1 cellular context compared by ENCODE assay signal in the genomic region with DNA sequence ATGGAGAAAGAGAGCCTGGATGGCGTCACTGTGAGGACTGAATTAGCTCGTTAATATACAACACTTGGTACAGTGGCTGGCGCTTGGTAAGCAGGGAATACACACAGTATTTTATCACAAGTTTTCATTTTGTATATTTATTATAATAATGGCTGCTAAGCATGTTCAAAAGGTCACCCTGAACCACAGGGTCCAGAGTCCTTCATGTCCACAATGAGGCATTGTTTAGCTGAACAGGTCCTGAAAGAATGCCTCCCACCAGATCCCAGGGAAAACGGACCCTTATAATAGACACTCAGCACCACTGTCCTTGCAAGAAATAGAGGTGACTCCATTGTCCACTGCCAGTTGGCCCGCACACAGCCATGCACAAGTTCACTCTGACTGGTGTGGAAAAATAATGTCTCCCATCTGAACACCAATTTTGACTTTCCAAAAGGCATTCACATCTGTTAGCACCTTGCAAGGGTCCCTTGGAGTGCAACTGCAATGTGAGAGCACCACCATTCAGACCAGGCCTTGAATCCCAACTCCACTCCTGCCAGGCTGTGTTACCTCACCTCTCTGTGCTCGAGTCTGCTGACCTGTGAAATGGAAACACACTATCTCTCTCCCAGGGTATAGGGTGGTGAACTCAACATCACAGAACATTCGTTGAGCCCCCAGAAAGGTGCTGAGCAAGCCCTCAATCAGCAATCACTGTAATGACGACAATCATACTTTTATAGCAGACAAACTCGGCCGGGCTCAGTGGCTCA.
TF ChIP-seq lines count a peak whose summit lies in the region.

No MANE protein-coding gene starts in this region.

TF ChIP-seq in IMR-90, 13 proteins besides CTCF, POLR2A, EP300 and RAD21 (continued from another document):
- TF ChIP-seq CHD1 (IDR thresholded peaks at IDR 0.05; ENCODE audit: low read depth, low read length): no peak
- no peak for TF ChIP-seq CEBPB (IDR thresholded peaks at IDR 0.05; ENCODE audit: low read depth, low read length)
- TF ChIP-seq RFX5 (IDR thresholded peaks at IDR 0.05; ENCODE audit: low read depth, low read length): no peak
- TF ChIP-seq, protein P1, sequence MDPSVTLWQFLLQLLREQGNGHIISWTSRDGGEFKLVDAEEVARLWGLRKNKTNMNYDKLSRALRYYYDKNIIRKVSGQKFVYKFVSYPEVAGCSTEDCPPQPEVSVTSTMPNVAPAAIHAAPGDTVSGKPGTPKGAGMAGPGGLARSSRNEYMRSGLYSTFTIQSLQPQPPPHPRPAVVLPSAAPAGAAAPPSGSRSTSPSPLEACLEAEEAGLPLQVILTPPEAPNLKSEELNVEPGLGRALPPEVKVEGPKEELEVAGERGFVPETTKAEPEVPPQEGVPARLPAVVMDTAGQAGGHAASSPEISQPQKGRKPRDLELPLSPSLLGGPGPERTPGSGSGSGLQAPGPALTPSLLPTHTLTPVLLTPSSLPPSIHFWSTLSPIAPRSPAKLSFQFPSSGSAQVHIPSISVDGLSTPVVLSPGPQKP (IDR thresholded peaks at IDR 0.05; ENCODE audit: borderline replicate concordance, low read depth, low read length): no peak
- no peak for TF ChIP-seq RCOR1 (IDR thresholded peaks at IDR 0.05; ENCODE audit: insufficient replicate concordance, low read length)
- TF ChIP-seq, protein P2, sequence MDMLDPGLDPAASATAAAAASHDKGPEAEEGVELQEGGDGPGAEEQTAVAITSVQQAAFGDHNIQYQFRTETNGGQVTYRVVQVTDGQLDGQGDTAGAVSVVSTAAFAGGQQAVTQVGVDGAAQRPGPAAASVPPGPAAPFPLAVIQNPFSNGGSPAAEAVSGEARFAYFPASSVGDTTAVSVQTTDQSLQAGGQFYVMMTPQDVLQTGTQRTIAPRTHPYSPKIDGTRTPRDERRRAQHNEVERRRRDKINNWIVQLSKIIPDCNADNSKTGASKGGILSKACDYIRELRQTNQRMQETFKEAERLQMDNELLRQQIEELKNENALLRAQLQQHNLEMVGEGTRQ (IDR thresholded peaks at IDR 0.05; ENCODE audit: low read depth, low read length): no peak
- TF ChIP-seq NFE2L2 (IDR thresholded peaks at IDR 0.05; ENCODE audit: low read depth, low read length): no peak
- no peak for TF ChIP-seq SMC3 (IDR thresholded peaks at IDR 0.05; ENCODE audit: low read depth, low read length)
- no peak for TF ChIP-seq MAZ (IDR thresholded peaks at IDR 0.05; ENCODE audit: borderline replicate concordance, low read depth, low read length)
- no peak for TF ChIP-seq BHLHE40 (IDR thresholded peaks at IDR 0.05; ENCODE audit: low read depth, low read length)
- no peak for TF ChIP-seq MAFK (IDR thresholded peaks at IDR 0.05; ENCODE audit: low read depth, low read length)
